Comparison of ENCODE assay signal across 11 cellular contexts in genomic region chr9:113616716-113617496, GRCh38.
DNase-seq lines count a peak whose midpoint lies in the region; ATAC-seq and TF ChIP-seq lines count a peak whose summit lies in the region.
"Had no signal": no experiment of that assay in that cellular context is flagged by ENCODE, and none has a peak within 500 bp of the region (broad histone marks: within the 10 kb centered on the region; RNA-seq: fewer than 3 reads in every experiment).

No MANE protein-coding gene starts in this region.

- H3K4me3 ChIP-seq in BLaER1, result no peak overlapping the region
- H3K4me3 ChIP-seq in GM23338, result no peak overlapping the region
- no peak overlapping the region for H3K4me3 ChIP-seq in esophagus muscularis mucosa
- no peak overlapping the region for H3K4me3 ChIP-seq in skeletal muscle tissue (ENCODE audit: low read length in 3 of 3)
- no peak overlapping the region for H3K4me3 ChIP-seq in OCI-LY7 (ENCODE audit: low read depth, low read length, poor library complexity, severe bottlenecking)
- H3K4me3 ChIP-seq: dorsolateral prefrontal cortex had no signal

- H3K4me2 ChIP-seq in BLaER1, result peak overlapping the region; percentile 68
- H3K4me2 ChIP-seq in GM23338, result no peak overlapping the region
- H3K4me2 ChIP-seq in OCI-LY7 (ENCODE audit: low read length), result no peak overlapping the region

- no TSS peak for BruUV-seq in OCI-LY7 (replicated peaks; lab: Mats Ljungman, UMichigan)

- peaks cover 89% of the 10 kb centered on the region for H3K4me1 ChIP-seq in BLaER1
- peaks cover 18% of the 10 kb centered on the region for H3K4me1 ChIP-seq in GM23338 (ENCODE audit: insufficient read depth)
- H3K4me1 ChIP-seq in esophagus muscularis mucosa, result peaks cover 53 to 69% (median 57%) of the 10 kb centered on the region in 4 donors
- H3K4me1 ChIP-seq in skeletal muscle tissue (ENCODE audit: control insufficient read depth in 3 of 3, insufficient read depth in 3 of 3, low read length in 3 of 3), result peaks cover 40 to 47% (median 46%) of the 10 kb centered on the region in 3 donors
- no peaks in the 10 kb centered on the region for H3K4me1 ChIP-seq in OCI-LY7 (ENCODE audit: insufficient read depth, low read length, poor library complexity, severe bottlenecking)

- H3K9me2 ChIP-seq in GM23338 (ENCODE audit: insufficient read depth) (0 out of 2 replicates have a peak, but pooled peaks cover 4% of the 10 kb centered on the region), OCI-LY7 (ENCODE audit: insufficient read depth, low read length) (no peaks in the 10 kb centered on the region)

- TF ChIP-seq CTCF in GM23338 (conservative IDR thresholded peaks at IDR 0.05; ENCODE audit: low read depth in 2 of 2) (peak; percentile 26 to 50; a peak in 3 of 4 replicates), esophagus muscularis mucosa (IDR thresholded peaks at IDR 0.05) (no peak), OCI-LY7 (conservative IDR thresholded peaks at IDR 0.05; ENCODE audit: low read length) (no peak)

- DNase-seq in GM23338 (ENCODE audit: low spot score) (no peak), esophagus muscularis mucosa (ENCODE audit: extremely low spot score) (no peak), T1000 (lab: John Stamatoyannopoulos, UW) (no peak), OCI-LY7 (ENCODE audit: low spot score) (no peak), NCI-H345 (lab: John Stamatoyannopoulos, UW) (no peak)
- DNase-seq: activated naive CD8-positive, alpha-beta T cell treated with anti-CD3 and anti-CD28 coated beads, Interleukin-2, amount 10 ng/mL, durations not matched to agents 7 days and 5 days; Calu3; NCI-H1048 had no signal

- 75% methylated on average over 13 of the region's 14 CpGs for WGBS in esophagus muscularis mucosa

- H3K27me3 Mint-ChIP-seq in GM23338 (ENCODE audit: insufficient read depth, low read depth, poor library complexity), result peaks cover 4% of the 10 kb centered on the region
- H3K27me3 Mint-ChIP-seq: activated naive CD8-positive, alpha-beta T cell treated with anti-CD3 and anti-CD28 coated beads, Interleukin-2, amount 10 ng/mL, durations not matched to agents 7 days and 5 days had no signal

- H3K9me3 Mint-ChIP-seq in GM23338, result no peaks in the 10 kb centered on the region
- H3K9me3 Mint-ChIP-seq: activated naive CD8-positive, alpha-beta T cell treated with anti-CD3 and anti-CD28 coated beads, Interleukin-2, amount 10 ng/mL, durations not matched to agents 7 days and 5 days had no signal

- H2AFZ ChIP-seq in GM23338, result no peak overlapping the region
- H2AFZ ChIP-seq in OCI-LY7 (ENCODE audit: low read length), result no peak overlapping the region

- H3K27me3 ChIP-seq in BLaER1 (no peaks in the 10 kb centered on the region), GM23338 (ENCODE audit: insufficient read depth) (no peaks in the 10 kb centered on the region), esophagus muscularis mucosa (no peaks in the 10 kb centered on the region), skeletal muscle tissue (ENCODE audit: control insufficient read depth in 3 of 3, insufficient read depth in 3 of 3, low read length in 3 of 3) (peaks cover 0 to 6% (median 2%) of the 10 kb centered on the region in 3 donors)

- H3K9ac ChIP-seq in BLaER1 (peak overlapping the region; percentile 46), skeletal muscle tissue (ENCODE audit: low read depth in 1 of 3, low read length in 3 of 3) (no peak overlapping the region)

- H3K79me2 ChIP-seq in GM23338 (replicated peaks; ENCODE audit: insufficient read depth) (no peaks in the 10 kb centered on the region), OCI-LY7 (ENCODE audit: insufficient read depth, low read depth, low read length) (no peaks in the 10 kb centered on the region)

- POLR2A ChIA-PET in OCI-LY7 (lab: Charles Lee), result interaction anchor here (1.6 kb wide), 1 partner anchor 14 kb away, joined by 3 read pairs; no protein-coding TSS in a partner anchor

- CTCF ChIA-PET in OCI-LY7 (lab: Charles Lee; ENCODE audit: unreplicated experiment), result no interaction called here

- intact Hi-C loops in esophagus muscularis mucosa (cut with DNase I) (no loop called here), OCI-LY7 (cut with micrococcal nuclease; ENCODE audit: unreplicated experiment) (no loop called here)

- H3F3A ChIP-seq in GM23338 (replicated peaks; ENCODE audit: low read depth), result no peaks in the 10 kb centered on the region

- peak overlapping the region; percentile 66 for H3K27ac ChIP-seq in BLaER1
- no peak overlapping the region for H3K27ac ChIP-seq in GM23338 (ENCODE audit: low read depth)
- peak overlapping the region; percentile 38 to 79 (median 54) for H3K27ac ChIP-seq in esophagus muscularis mucosa (replicated peaks in 1 of 4)
- peak overlapping the region; percentile 73 for H3K27ac ChIP-seq in skeletal muscle tissue (ENCODE audit: low read depth, low read length)
- H3K27ac ChIP-seq in OCI-LY7 (ENCODE audit: low read depth, low read length, poor library complexity, severe bottlenecking), result no peak overlapping the region

- H3K9me3 ChIP-seq in BLaER1 (no peaks in the 10 kb centered on the region), esophagus muscularis mucosa (no peaks in the 10 kb centered on the region), skeletal muscle tissue (ENCODE audit: control insufficient read depth in 3 of 3, low read length in 3 of 3) (no peaks in the 10 kb centered on the region), OCI-LY7 (ENCODE audit: low read length) (no peaks in the 10 kb centered on the region)

- H4K20me1 ChIP-seq in BLaER1 (no peaks in the 10 kb centered on the region), GM23338 (replicated peaks; ENCODE audit: insufficient read depth) (no peaks in the 10 kb centered on the region), OCI-LY7 (ENCODE audit: insufficient read depth, low read length) (no peaks in the 10 kb centered on the region)

- no peak for TF ChIP-seq POLR2A in esophagus muscularis mucosa (IDR thresholded peaks at IDR 0.05; ENCODE audit: low read depth)

- H3K4me3 Mint-ChIP-seq in GM23338, result no peak overlapping the region
- H3K4me3 Mint-ChIP-seq: activated naive CD8-positive, alpha-beta T cell treated with anti-CD3 and anti-CD28 coated beads, Interleukin-2, amount 10 ng/mL, durations not matched to agents 7 days and 5 days had no signal

- H3K36me3 ChIP-seq in BLaER1 (no peaks in the 10 kb centered on the region), GM23338 (ENCODE audit: insufficient read depth) (no peaks in the 10 kb centered on the region), esophagus muscularis mucosa (no peaks in the 10 kb centered on the region), skeletal muscle tissue (ENCODE audit: control insufficient read depth in 3 of 3, insufficient read depth in 3 of 3, low read length in 3 of 3) (no peaks in the 10 kb centered on the region), OCI-LY7 (ENCODE audit: insufficient read depth, low read length) (no peaks in the 10 kb centered on the region)

- H3K4me1 Mint-ChIP-seq in GM23338, result peaks cover 26% of the 10 kb centered on the region

- H3K36me3 Mint-ChIP-seq in GM23338 (ENCODE audit: low read depth), result no peaks in the 10 kb centered on the region
- H3K36me3 Mint-ChIP-seq: activated naive CD8-positive, alpha-beta T cell treated with anti-CD3 and anti-CD28 coated beads, Interleukin-2, amount 10 ng/mL, durations not matched to agents 7 days and 5 days had no signal

- ATAC-seq in GM23338, result peak; percentile 10; the same call in 1 of the 3 replicates

- no peak for TF ChIP-seq EP300 in esophagus muscularis mucosa (IDR thresholded peaks at IDR 0.05)

- H3K27ac Mint-ChIP-seq in GM23338, result no peak overlapping the region
- H3K27ac Mint-ChIP-seq: activated naive CD8-positive, alpha-beta T cell treated with anti-CD3 and anti-CD28 coated beads, Interleukin-2, amount 10 ng/mL, durations not matched to agents 7 days and 5 days had no signal

TF ChIP-seq in GM23338, 12 proteins besides CTCF, POLR2A, EP300 and RAD21:
- TF ChIP-seq JUNB (IDR thresholded peaks at IDR 0.05; ENCODE audit: unreplicated experiment) (no peak), NANOG (IDR thresholded peaks at IDR 0.05; ENCODE audit: borderline replicate concordance) (no peak), CREB1 (CRISPR knock-in tag; IDR thresholded peaks at IDR 0.05; ENCODE audit: low read depth) (no peak), ZNF114 (CRISPR knock-in tag; IDR thresholded peaks at IDR 0.05) (no peak), EZH2 (IDR thresholded peaks at IDR 0.05; ENCODE audit: low read depth, unreplicated experiment) (no peak)
TF ChIP-seq in GM23338: peak in this region for 0.

Comparison
In these comparisons a context has a peak if more than half of its experiments do, and no peak if none do; other contexts are left out.
1. H3K27ac ChIP-seq: peak in BLaER1 (single experiment), esophagus muscularis mucosa (4 of 4) and skeletal muscle tissue (single experiment); none in GM23338 (single experiment) and OCI-LY7 (single experiment).
2. CTCF ChIP-seq: peak in GM23338 (2 of 2); none in esophagus muscularis mucosa (0 of 3) and OCI-LY7 (single experiment).